ENCODE assay signal across 12 cellular contexts in genomic region chr11:64834031-64834722, GRCh38. TPM values are rescaled to one million over a fixed set of nuclear protein-coding genes. Genes with fewer than 3 reads are reported as not detected.
DNase-seq lines count a peak whose midpoint lies in the region; ATAC-seq, FAIRE-seq and TF ChIP-seq lines count a peak whose summit lies in the region.
"Had no signal": no experiment of that assay in that cellular context is flagged by ENCODE, and none has a peak within 500 bp of the region (broad histone marks: within the 10 kb centered on the region; RNA-seq: fewer than 3 reads in every experiment).

No MANE protein-coding gene starts in this region.

- H3K14ac ChIP-seq in neuronal stem cell (ENCODE audit: low read length): no peak overlapping the region

- no peak overlapping the region for H4K8ac ChIP-seq in neuronal stem cell (ENCODE audit: low read depth, low read length)

- no peak overlapping the region for H2BK120ac ChIP-seq in neuronal stem cell (ENCODE audit: low read depth, low read length)

- peaks cover 2% of the 10 kb centered on the region for H3K79me1 ChIP-seq in neuronal stem cell (ENCODE audit: low read depth, low read length)

- H3K4me1 ChIP-seq in HepG2 (ENCODE audit: insufficient read depth, low read length) (no peaks in the 10 kb centered on the region), right lobe of liver (no peaks in the 10 kb centered on the region), neuronal stem cell (ENCODE audit: control insufficient read depth in 2 of 2, insufficient read depth in 1 of 2, low read depth in 1 of 2, low read length in 2 of 2) (peaks cover 0 to 1% of the 10 kb centered on the region in 2 donors), aorta (ENCODE audit: control insufficient read depth in 1 of 2, insufficient read depth in 2 of 2, low read length in 2 of 2) (no peaks in the 10 kb centered on the region)

- no peak for TF ChIP-seq EP300 in HepG2 (IDR thresholded peaks at IDR 0.05; ENCODE audit: low read depth in 2 of 2, low read length in 2 of 2)
- no peak for TF ChIP-seq EP300 in HepG2 (CRISPR knock-in tag; IDR thresholded peaks at IDR 0.05; ENCODE audit: borderline replicate concordance)

- H3K27ac ChIP-seq in HepG2 (ENCODE audit: extremely low read length, insufficient read depth, low read length) (no peak overlapping the region), right lobe of liver (no peak overlapping the region), neuronal stem cell (replicated peaks; ENCODE audit: low read length) (no peak overlapping the region), aorta (ENCODE audit: low read depth in 1 of 2, low read length in 2 of 2) (no peak overlapping the region)
- H3K27ac ChIP-seq: BLaER1 had no signal

- H3K36me3 ChIP-seq in HepG2 (replicated peaks in 1 of 2; ENCODE audit: control insufficient read depth in 1 of 2, insufficient read depth in 2 of 2, low read length in 2 of 2) (no peaks in the 10 kb centered on the region), right lobe of liver (no peaks in the 10 kb centered on the region), neuronal stem cell (replicated peaks in 1 of 2; ENCODE audit: control insufficient read depth in 2 of 2, insufficient read depth in 2 of 2, low read length in 2 of 2) (no peaks in the 10 kb centered on the region), aorta (ENCODE audit: control insufficient read depth in 1 of 2, insufficient read depth in 2 of 2, low read length in 1 of 2) (no peaks in the 10 kb centered on the region)
- H3K36me3 ChIP-seq: BLaER1 had no signal

- no peak for FAIRE-seq in HepG2 (lab: Jason Lieb, UNC)

- H3K4me3 ChIP-seq in HepG2 (replicated peaks in 1 of 3; ENCODE audit: insufficient read depth in 1 of 3, low read depth in 2 of 3, low read length in 3 of 3) (no peak overlapping the region), right lobe of liver (no peak overlapping the region), neuronal stem cell (ENCODE audit: low read length in 2 of 2) (no peak overlapping the region), aorta (ENCODE audit: low read length in 2 of 2) (no peak overlapping the region)
- H3K4me3 ChIP-seq: BLaER1 had no signal

- H3K27me3 ChIP-seq in HepG2 (ENCODE audit: control insufficient read depth in 1 of 2, insufficient read depth in 2 of 2, low read length in 2 of 2) (no peaks in the 10 kb centered on the region), right lobe of liver (no peaks in the 10 kb centered on the region), neuronal stem cell (ENCODE audit: control insufficient read depth in 3 of 3, insufficient read depth in 3 of 3, low read depth in 1 of 3, low read length in 3 of 3) (peaks cover 0 to 45% (median 0%) of the 10 kb centered on the region in 3 experiments), aorta (ENCODE audit: control insufficient read depth in 1 of 2, insufficient read depth in 2 of 2, low read length in 1 of 2) (no peaks in the 10 kb centered on the region)
- H3K27me3 ChIP-seq: BLaER1 had no signal

- H3K9ac ChIP-seq in HepG2 (ENCODE audit: insufficient read depth, low read depth, low read length) (no peak overlapping the region), neuronal stem cell (ENCODE audit: low read depth, low read length, poor library complexity) (no peak overlapping the region)
- H3K9ac ChIP-seq: BLaER1 had no signal

- no peak overlapping the region for H3K18ac ChIP-seq in neuronal stem cell (ENCODE audit: low read length)

- no peak overlapping the region for H3K23ac ChIP-seq in neuronal stem cell (ENCODE audit: low read depth, low read length, poor library complexity)

- no peaks in the 10 kb centered on the region for H4K20me1 ChIP-seq in HepG2 (ENCODE audit: insufficient read depth, low read length)

- in situ Hi-C loops in HepG2 (cut with HindIII; ENCODE audit: extremely low pct_ligation_motif_present, low pct_unique_long_range_greater_than_20kb): no loop called here

- intact Hi-C loops in HepG2 (cut with micrococcal nuclease; ENCODE audit: unreplicated experiment): no loop called here
- intact Hi-C loops in right lobe of liver (cut with DNase I): no loop called here
- intact Hi-C loops in aorta (cut with DNase I): no loop called here

- CTCF ChIA-PET in HepG2 (lab: Yijun Ruan, JAX; ENCODE audit: low intra/inter-chr PET ratio, low total read pairs): no interaction called here

- H3K4me2 ChIP-seq in HepG2 (ENCODE audit: low read depth, low read length): no peak overlapping the region
- no peak overlapping the region for H3K4me2 ChIP-seq in neuronal stem cell (ENCODE audit: insufficient read depth, low read length, poor library complexity, severe bottlenecking)
- H3K4me2 ChIP-seq: BLaER1 had no signal

- BruUV-seq in HepG2 (replicated peaks; lab: Mats Ljungman, UMichigan): no TSS peak

- WGBS in HepG2 (ENCODE audit: low lambda C conversion rate): 94% methylated on average over 11 of the region's 25 CpGs
- WGBS in right lobe of liver (ENCODE audit: insufficient coverage, low coverage, low lambda C conversion rate, missing lambda C conversion rate): no CpG with 5 or more reads among the region's 25 CpGs
- no CpG with 5 or more reads among the region's 25 CpGs for WGBS in neuronal stem cell (ENCODE audit: extremely low coverage in 2 of 2, insufficient read length in 2 of 2, insufficient replicate concordance in 1 of 2), 2 donors
- WGBS in aorta, 2 donors: 93 to 94% methylated on average over 24 to 25 of the region's 25 CpGs

- ATAC-seq in HepG2 (no peak), right lobe of liver (no peak), aorta (ENCODE audit: low FRiP score) (no peak)

- H2AFZ ChIP-seq in HepG2 (ENCODE audit: low read length): no peak overlapping the region
- no peak overlapping the region for H2AFZ ChIP-seq in neuronal stem cell (ENCODE audit: low read length)

- DNase-seq in HepG2 (ENCODE audit: low spot score) (no peak), right lobe of liver (no peak), neuronal stem cell (ENCODE audit: low spot score) (no peak), NCI-H82 treated with DMSO at 0.1 percent for 48 hours (lab: John Stamatoyannopoulos, UW; ENCODE audit: unreplicated experiment) (no peak), aorta (no peak)
- DNase-seq: 8988T, DMS79 treated with DMSO at 0.1 percent for 48 hours, GF-D8, GOT3, H7 had no signal

- H2BK5ac ChIP-seq in neuronal stem cell (ENCODE audit: low read length): no peak overlapping the region

- H3K79me2 ChIP-seq in HepG2 (ENCODE audit: insufficient read depth, low read length): no peaks in the 10 kb centered on the region

- H2BK12ac ChIP-seq in neuronal stem cell (ENCODE audit: low read length): no peak overlapping the region

- no peak for TF ChIP-seq POLR2A in HepG2 (IDR thresholded peaks at IDR 0.05; ENCODE audit: insufficient read depth in 1 of 2, low read depth in 2 of 2, low read length in 2 of 2)
- no peak for TF ChIP-seq POLR2A in right lobe of liver (IDR thresholded peaks at IDR 0.05)

- H4K91ac ChIP-seq in neuronal stem cell (ENCODE audit: low read depth, low read length, poor library complexity): no peak overlapping the region

- H2BK15ac ChIP-seq in neuronal stem cell (ENCODE audit: low read length): peak overlapping the region; percentile 33

- POLR2A ChIA-PET in HepG2 (lab: Yijun Ruan, JAX): interaction anchor here (1.0 kb wide), 1 partner anchor 9 kb away, joined by 4 read pairs; no protein-coding TSS in a partner anchor

- no peak for TF ChIP-seq RAD21 in HepG2 (CRISPR knock-in tag; IDR thresholded peaks at IDR 0.05)

- no peaks in the 10 kb centered on the region for H3K9me3 ChIP-seq in HepG2 (ENCODE audit: low read length)
- H3K9me3 ChIP-seq in right lobe of liver: no peaks in the 10 kb centered on the region
- no peaks in the 10 kb centered on the region for H3K9me3 ChIP-seq in neuronal stem cell (replicated peaks in 1 of 2; ENCODE audit: control insufficient read depth in 2 of 2, insufficient read depth in 1 of 2, low read depth in 1 of 2, low read length in 2 of 2)
- H3K9me3 ChIP-seq in aorta (ENCODE audit: control insufficient read depth, low read length): no peaks in the 10 kb centered on the region
- H3K9me3 ChIP-seq: BLaER1 had no signal

- H2AK5ac ChIP-seq in neuronal stem cell (ENCODE audit: low read depth, low read length): peak overlapping the region; percentile 83

- H3K4ac ChIP-seq in neuronal stem cell (ENCODE audit: low read length): no peak overlapping the region

- TF ChIP-seq CTCF in HepG2 (CRISPR knock-in tag; IDR thresholded peaks at IDR 0.05) (no peak), right lobe of liver (IDR thresholded peaks at IDR 0.05) (no peak)

RNA-seq across cellular contexts. Expression of gene CDC42BPG, which starts 10.3 kb away (rescaled TPM):
- total RNA-seq in HepG2 (2016; rRNA removed; fragmentation: Illumina TruSeq; extraction: Trizol) (0.77 and 1.4 TPM in 2 replicates), right lobe of liver (1 to 10 TPM in 1 of 6 experiments, under 1 TPM in 5; 0.63 to 1.1 (median 0.99) TPM), aorta (1 to 10 TPM in 1 of 2 donors, under 1 TPM in 1; 0.29 to 1.2 TPM)
- 0.10 and 0.35 TPM in 2 replicates for total RNA-seq in HepG2 (2016; cell fraction: cytosol; rRNA removed; fragmentation: Illumina TruSeq; extraction: Trizol; ENCODE audit: low read depth)
- total RNA-seq in HepG2 (2016; cell fraction: insoluble cytoplasmic fraction; rRNA removed; fragmentation: Illumina TruSeq; extraction: Trizol): 0.42 and 1.4 TPM in 2 replicates
- 0.37 and 0.38 TPM in 2 replicates for total RNA-seq in HepG2 (2016; cell fraction: membrane; rRNA removed; fragmentation: Illumina TruSeq; extraction: Trizol)
- 1.8 and 2.0 TPM in 2 replicates for total RNA-seq in HepG2 (2016; cell fraction: nucleus; rRNA removed; fragmentation: Illumina TruSeq; extraction: Trizol)
- polyA plus RNA-seq in HepG2 (2011; rRNA removed) (0.55 and 0.99 TPM in 2 replicates), aorta (1 to 10 TPM in 1 of 2 donors, under 1 TPM in 1; 0.56 to 6.0 TPM)
- polyA plus RNA-seq in HepG2 (2011; cell fraction: cytosol; rRNA removed): 0.34 and 0.54 TPM in 2 replicates
- 6.3 and 7.3 TPM in 2 replicates for polyA plus RNA-seq in HepG2 (2011; cell fraction: nucleus; rRNA removed)
- polyA plus RNA-seq in HepG2 (2012): 1.2 and 1.3 TPM in 2 replicates
- polyA plus RNA-seq in HepG2 (2016; cell fraction: cytosol; fragmentation: Illumina TruSeq; extraction: Trizol; ENCODE audit: low read depth): 0.06 and 0.11 TPM in 2 replicates
- 0.63 and 0.75 TPM in 2 replicates for polyA plus RNA-seq in HepG2 (2016; cell fraction: insoluble cytoplasmic fraction; fragmentation: Illumina TruSeq; extraction: Trizol; ENCODE audit: low read depth)
- polyA plus RNA-seq in HepG2 (2016; cell fraction: membrane; fragmentation: Illumina TruSeq; extraction: Trizol; ENCODE audit: low read depth): 0.24 and 0.70 TPM in 2 replicates
- 4.9 and 5.6 TPM in 2 replicates for polyA plus RNA-seq in HepG2 (2016; cell fraction: nucleus; fragmentation: Illumina TruSeq; extraction: Trizol; ENCODE audit: insufficient read depth, low read depth)
- polyA minus RNA-seq in HepG2 (2011; rRNA and poly(A)+ RNA removed; ENCODE audit: low replicate concordance): 1.3 and 2.7 TPM in 2 replicates
- polyA minus RNA-seq in HepG2 (2011; cell fraction: cytosol; rRNA and poly(A)+ RNA removed): 0.59 and 1.6 TPM in 2 replicates
- polyA minus RNA-seq in HepG2 (2011; cell fraction: nucleus; rRNA and poly(A)+ RNA removed): 1.9 and 4.0 TPM in 2 replicates
- polyA plus RNA-seq in neuronal stem cell (2013, experiment 1 of 2): 1.1 TPM
- 1.1 TPM for polyA plus RNA-seq in neuronal stem cell (2013, experiment 2 of 2)
- polyA plus RNA-seq: CD14-positive monocyte had no signal

RNA-seq across cellular contexts. Expression of gene MEN1, which starts 23.8 kb away (rescaled TPM):
- total RNA-seq in HepG2 (2016; rRNA removed; fragmentation: Illumina TruSeq; extraction: Trizol): 15.3 and 20.5 TPM in 2 replicates
- total RNA-seq in HepG2 (2016; cell fraction: cytosol; rRNA removed; fragmentation: Illumina TruSeq; extraction: Trizol; ENCODE audit: low read depth): 3.8 and 4.3 TPM in 2 replicates
- 11.7 and 21.5 TPM in 2 replicates for total RNA-seq in HepG2 (2016; cell fraction: insoluble cytoplasmic fraction; rRNA removed; fragmentation: Illumina TruSeq; extraction: Trizol)
- total RNA-seq in HepG2 (2016; cell fraction: membrane; rRNA removed; fragmentation: Illumina TruSeq; extraction: Trizol): 9.8 and 11.2 TPM in 2 replicates
- total RNA-seq in HepG2 (2016; cell fraction: nucleus; rRNA removed; fragmentation: Illumina TruSeq; extraction: Trizol): 16.8 and 17.9 TPM in 2 replicates
- 27.3 and 30.9 TPM in 2 replicates for polyA plus RNA-seq in HepG2 (2011; rRNA removed)
- 11.1 and 16.7 TPM in 2 replicates for polyA plus RNA-seq in HepG2 (2011; cell fraction: cytosol; rRNA removed)
- 97.2 and 109 TPM in 2 replicates for polyA plus RNA-seq in HepG2 (2011; cell fraction: nucleus; rRNA removed)
- polyA plus RNA-seq in HepG2 (2012): 19.6 and 26.4 TPM in 2 replicates
- 5.0 and 5.9 TPM in 2 replicates for polyA plus RNA-seq in HepG2 (2016; cell fraction: cytosol; fragmentation: Illumina TruSeq; extraction: Trizol; ENCODE audit: low read depth)
- polyA plus RNA-seq in HepG2 (2016; cell fraction: insoluble cytoplasmic fraction; fragmentation: Illumina TruSeq; extraction: Trizol; ENCODE audit: low read depth): 24.4 and 31.0 TPM in 2 replicates
- polyA plus RNA-seq in HepG2 (2016; cell fraction: membrane; fragmentation: Illumina TruSeq; extraction: Trizol; ENCODE audit: low read depth): 13.6 and 15.0 TPM in 2 replicates
- polyA plus RNA-seq in HepG2 (2016; cell fraction: nucleus; fragmentation: Illumina TruSeq; extraction: Trizol; ENCODE audit: insufficient read depth, low read depth): 70.2 and 70.8 TPM in 2 replicates
- polyA minus RNA-seq in HepG2 (2011; rRNA and poly(A)+ RNA removed; ENCODE audit: low replicate concordance): 38.1 and 40.7 TPM in 2 replicates
- 14.8 and 15.4 TPM in 2 replicates for polyA minus RNA-seq in HepG2 (2011; cell fraction: cytosol; rRNA and poly(A)+ RNA removed)
- polyA minus RNA-seq in HepG2 (2011; cell fraction: nucleus; rRNA and poly(A)+ RNA removed): 11.1 and 15.7 TPM in 2 replicates
- total RNA-seq in right lobe of liver: 10 to 100 TPM; 13.1 to 21.5 (median 17.0) TPM
- 59.7 TPM for polyA plus RNA-seq in neuronal stem cell (2013, experiment 1 of 2)
- 59.7 TPM for polyA plus RNA-seq in neuronal stem cell (2013, experiment 2 of 2)
- 10 to 100 TPM; 14.5 to 18.0 TPM for total RNA-seq in aorta
- 10 to 100 TPM in 1 of 2 donors, 1 to 10 TPM in 1; 9.1 to 18.8 TPM for polyA plus RNA-seq in aorta

RNA-seq across cellular contexts. Expression of gene MAP4K2, which starts 31.2 kb away (rescaled TPM):
- total RNA-seq in HepG2 (2016; rRNA removed; fragmentation: Illumina TruSeq; extraction: Trizol): 7.8 and 8.3 TPM in 2 replicates
- 3.5 and 4.1 TPM in 2 replicates for total RNA-seq in HepG2 (2016; cell fraction: cytosol; rRNA removed; fragmentation: Illumina TruSeq; extraction: Trizol; ENCODE audit: low read depth)
- total RNA-seq in HepG2 (2016; cell fraction: insoluble cytoplasmic fraction; rRNA removed; fragmentation: Illumina TruSeq; extraction: Trizol): 4.8 and 7.6 TPM in 2 replicates
- total RNA-seq in HepG2 (2016; cell fraction: membrane; rRNA removed; fragmentation: Illumina TruSeq; extraction: Trizol): 10.9 and 11.1 TPM in 2 replicates
- total RNA-seq in HepG2 (2016; cell fraction: nucleus; rRNA removed; fragmentation: Illumina TruSeq; extraction: Trizol): 6.7 and 7.4 TPM in 2 replicates
- polyA plus RNA-seq in HepG2 (2011; rRNA removed): 15.5 and 17.6 TPM in 2 replicates
- 7.7 and 11.1 TPM in 2 replicates for polyA plus RNA-seq in HepG2 (2011; cell fraction: cytosol; rRNA removed)
- polyA plus RNA-seq in HepG2 (2011; cell fraction: nucleus; rRNA removed): 71.3 and 101 TPM in 2 replicates
- 8.7 and 10.1 TPM in 2 replicates for polyA plus RNA-seq in HepG2 (2012)
- 5.1 and 6.2 TPM in 2 replicates for polyA plus RNA-seq in HepG2 (2016; cell fraction: cytosol; fragmentation: Illumina TruSeq; extraction: Trizol; ENCODE audit: low read depth)
- polyA plus RNA-seq in HepG2 (2016; cell fraction: insoluble cytoplasmic fraction; fragmentation: Illumina TruSeq; extraction: Trizol; ENCODE audit: low read depth): 7.8 and 9.1 TPM in 2 replicates
- 9.5 and 11.8 TPM in 2 replicates for polyA plus RNA-seq in HepG2 (2016; cell fraction: membrane; fragmentation: Illumina TruSeq; extraction: Trizol; ENCODE audit: low read depth)
- polyA plus RNA-seq in HepG2 (2016; cell fraction: nucleus; fragmentation: Illumina TruSeq; extraction: Trizol; ENCODE audit: insufficient read depth, low read depth): 20.0 and 20.1 TPM in 2 replicates
- polyA minus RNA-seq in HepG2 (2011; rRNA and poly(A)+ RNA removed; ENCODE audit: low replicate concordance): 25.9 and 40.8 TPM in 2 replicates
- polyA minus RNA-seq in HepG2 (2011; cell fraction: cytosol; rRNA and poly(A)+ RNA removed): 4.3 and 6.6 TPM in 2 replicates
- polyA minus RNA-seq in HepG2 (2011; cell fraction: nucleus; rRNA and poly(A)+ RNA removed): 8.7 and 10.9 TPM in 2 replicates
- total RNA-seq in right lobe of liver: 10 to 100 TPM in 1 of 6 experiments, 1 to 10 TPM in 5; 3.4 to 14.7 (median 4.8) TPM
- 11.1 TPM for polyA plus RNA-seq in neuronal stem cell (2013, experiment 1 of 2)
- polyA plus RNA-seq in neuronal stem cell (2013, experiment 2 of 2): 11.6 TPM
- total RNA-seq in aorta: 10 to 100 TPM; 10.7 to 11.5 TPM
- 10 to 100 TPM in 1 of 2 donors, 1 to 10 TPM in 1; 5.4 to 29.6 TPM for polyA plus RNA-seq in aorta

RNA-seq across cellular contexts. Expression of gene EHD1, which starts 44.2 kb away (rescaled TPM):
- total RNA-seq in HepG2 (2016; rRNA removed; fragmentation: Illumina TruSeq; extraction: Trizol): 22.0 and 26.6 TPM in 2 replicates
- total RNA-seq in HepG2 (2016; cell fraction: cytosol; rRNA removed; fragmentation: Illumina TruSeq; extraction: Trizol; ENCODE audit: low read depth): 8.1 and 9.7 TPM in 2 replicates
- 22.9 and 29.1 TPM in 2 replicates for total RNA-seq in HepG2 (2016; cell fraction: insoluble cytoplasmic fraction; rRNA removed; fragmentation: Illumina TruSeq; extraction: Trizol)
- 11.0 and 11.5 TPM in 2 replicates for total RNA-seq in HepG2 (2016; cell fraction: membrane; rRNA removed; fragmentation: Illumina TruSeq; extraction: Trizol)
- total RNA-seq in HepG2 (2016; cell fraction: nucleus; rRNA removed; fragmentation: Illumina TruSeq; extraction: Trizol): 16.8 and 19.6 TPM in 2 replicates
- polyA plus RNA-seq in HepG2 (2011; rRNA removed): 23.6 and 29.4 TPM in 2 replicates
- 20.8 and 31.1 TPM in 2 replicates for polyA plus RNA-seq in HepG2 (2011; cell fraction: cytosol; rRNA removed)
- polyA plus RNA-seq in HepG2 (2011; cell fraction: nucleus; rRNA removed): 42.3 and 43.0 TPM in 2 replicates
- polyA plus RNA-seq in HepG2 (2012): 18.8 and 23.3 TPM in 2 replicates
- polyA plus RNA-seq in HepG2 (2016; cell fraction: cytosol; fragmentation: Illumina TruSeq; extraction: Trizol; ENCODE audit: low read depth): 3.5 and 3.9 TPM in 2 replicates
- 29.0 and 35.3 TPM in 2 replicates for polyA plus RNA-seq in HepG2 (2016; cell fraction: insoluble cytoplasmic fraction; fragmentation: Illumina TruSeq; extraction: Trizol; ENCODE audit: low read depth)
- polyA plus RNA-seq in HepG2 (2016; cell fraction: membrane; fragmentation: Illumina TruSeq; extraction: Trizol; ENCODE audit: low read depth): 7.9 and 9.3 TPM in 2 replicates
- 33.4 and 34.4 TPM in 2 replicates for polyA plus RNA-seq in HepG2 (2016; cell fraction: nucleus; fragmentation: Illumina TruSeq; extraction: Trizol; ENCODE audit: insufficient read depth, low read depth)
- polyA minus RNA-seq in HepG2 (2011; rRNA and poly(A)+ RNA removed; ENCODE audit: low replicate concordance): 63.9 and 78.7 TPM in 2 replicates
- polyA minus RNA-seq in HepG2 (2011; cell fraction: cytosol; rRNA and poly(A)+ RNA removed): 21.2 and 28.0 TPM in 2 replicates
- polyA minus RNA-seq in HepG2 (2011; cell fraction: nucleus; rRNA and poly(A)+ RNA removed): 15.5 and 22.1 TPM in 2 replicates
- 10 to 100 TPM; 18.8 to 36.1 (median 26.3) TPM for total RNA-seq in right lobe of liver
- 24.4 TPM for polyA plus RNA-seq in neuronal stem cell (2013, experiment 1 of 2)
- polyA plus RNA-seq in neuronal stem cell (2013, experiment 2 of 2): 23.3 TPM
- 100 to 1,000 TPM in 1 of 2 donors, 10 to 100 TPM in 1; 61.8 to 122 TPM for total RNA-seq in aorta
- 10 to 100 TPM; 14.4 to 28.8 TPM for polyA plus RNA-seq in aorta

RNA-seq across cellular contexts. Expression of gene SF1, which starts 55.8 kb away (rescaled TPM):
- total RNA-seq in HepG2 (2016; rRNA removed; fragmentation: Illumina TruSeq; extraction: Trizol) (42.5 and 70.4 TPM in 2 replicates), right lobe of liver (100 to 1,000 TPM in 5 of 6 experiments, 10 to 100 TPM in 1; 92.7 to 164 (median 141) TPM), aorta (100 to 1,000 TPM; 267 to 322 TPM)
- total RNA-seq in HepG2 (2016; cell fraction: cytosol; rRNA removed; fragmentation: Illumina TruSeq; extraction: Trizol; ENCODE audit: low read depth): 16.0 and 19.1 TPM in 2 replicates
- total RNA-seq in HepG2 (2016; cell fraction: insoluble cytoplasmic fraction; rRNA removed; fragmentation: Illumina TruSeq; extraction: Trizol): 36.1 and 70.7 TPM in 2 replicates
- 45.9 and 46.6 TPM in 2 replicates for total RNA-seq in HepG2 (2016; cell fraction: membrane; rRNA removed; fragmentation: Illumina TruSeq; extraction: Trizol)
- total RNA-seq in HepG2 (2016; cell fraction: nucleus; rRNA removed; fragmentation: Illumina TruSeq; extraction: Trizol): 163 and 180 TPM in 2 replicates
- polyA plus RNA-seq in HepG2 (2011; rRNA removed) (51.9 and 55.5 TPM in 2 replicates), aorta (100 to 1,000 TPM in 1 of 2 donors, 10 to 100 TPM in 1; 46.6 to 136 TPM)
- 14.3 and 16.0 TPM in 2 replicates for polyA plus RNA-seq in HepG2 (2011; cell fraction: cytosol; rRNA removed)
- polyA plus RNA-seq in HepG2 (2011; cell fraction: nucleus; rRNA removed): 223 and 237 TPM in 2 replicates
- polyA plus RNA-seq in HepG2 (2012): 130 and 151 TPM in 2 replicates
- polyA plus RNA-seq in HepG2 (2016; cell fraction: cytosol; fragmentation: Illumina TruSeq; extraction: Trizol; ENCODE audit: low read depth): 30.5 and 31.3 TPM in 2 replicates
- polyA plus RNA-seq in HepG2 (2016; cell fraction: insoluble cytoplasmic fraction; fragmentation: Illumina TruSeq; extraction: Trizol; ENCODE audit: low read depth): 93.3 and 132 TPM in 2 replicates
- 63.8 and 66.4 TPM in 2 replicates for polyA plus RNA-seq in HepG2 (2016; cell fraction: membrane; fragmentation: Illumina TruSeq; extraction: Trizol; ENCODE audit: low read depth)
- 426 and 461 TPM in 2 replicates for polyA plus RNA-seq in HepG2 (2016; cell fraction: nucleus; fragmentation: Illumina TruSeq; extraction: Trizol; ENCODE audit: insufficient read depth, low read depth)
- 77.9 and 101 TPM in 2 replicates for polyA minus RNA-seq in HepG2 (2011; rRNA and poly(A)+ RNA removed; ENCODE audit: low replicate concordance)
- 31.1 and 32.0 TPM in 2 replicates for polyA minus RNA-seq in HepG2 (2011; cell fraction: cytosol; rRNA and poly(A)+ RNA removed)
- polyA minus RNA-seq in HepG2 (2011; cell fraction: nucleus; rRNA and poly(A)+ RNA removed): 297 and 338 TPM in 2 replicates
- polyA plus RNA-seq in neuronal stem cell (2013, experiment 1 of 2): 214 TPM
- 215 TPM for polyA plus RNA-seq in neuronal stem cell (2013, experiment 2 of 2)
